In genomic region chr6:44234101-44235090, GRCh38 we compare ENCODE assay signal across 9 cellular contexts. TPM values are rescaled to one million over a fixed set of nuclear protein-coding genes. Genes with fewer than 3 reads are reported as not detected.
DNase-seq lines count a peak whose midpoint lies in the region; ATAC-seq, FAIRE-seq and TF ChIP-seq lines count a peak whose summit lies in the region.
"Had no signal": no experiment of that assay in that cellular context is flagged by ENCODE, and none has a peak within 500 bp of the region (broad histone marks: within the 10 kb centered on the region; RNA-seq: fewer than 3 reads in every experiment).

No MANE protein-coding gene starts in this region.

- ATAC-seq in CD8-positive, alpha-beta T cell = no peak
- ATAC-seq in gastroesophageal sphincter (peak; percentile 70), pancreas (peak in 3 of 4 donors; percentile 9 to 38 (median 30)), GM19395 (IDR thresholded peaks at IDR 0.05; ENCODE audit: unreplicated experiment) (no peak)

- H3K27me3 ChIP-seq in CD8-positive, alpha-beta T cell (ENCODE audit: insufficient read depth, low read length) = no peaks in the 10 kb centered on the region
- no peaks in the 10 kb centered on the region for H3K27me3 ChIP-seq in WERI-Rb-1 (ENCODE audit: insufficient read depth, low read depth, severe bottlenecking)
- no peaks in the 10 kb centered on the region for H3K27me3 ChIP-seq in gastroesophageal sphincter
- H3K27me3 ChIP-seq in pancreas = no peaks in the 10 kb centered on the region
- H3K27me3 ChIP-seq in CD4-positive, alpha-beta memory T cell (ENCODE audit: insufficient read depth, low read length) = no peaks in the 10 kb centered on the region

- no peaks in the 10 kb centered on the region for H3K27me3 Mint-ChIP-seq in CD8-positive, alpha-beta T cell (ENCODE audit: low read depth)
- no peaks in the 10 kb centered on the region for H3K27me3 Mint-ChIP-seq in CD4-positive, alpha-beta memory T cell

- H3K36me3 Mint-ChIP-seq in CD8-positive, alpha-beta T cell = no peaks in the 10 kb centered on the region
- H3K36me3 Mint-ChIP-seq in CD4-positive, alpha-beta memory T cell = no peaks in the 10 kb centered on the region

- no peaks in the 10 kb centered on the region for H3K9me3 Mint-ChIP-seq in CD8-positive, alpha-beta T cell
- H3K9me3 Mint-ChIP-seq in CD4-positive, alpha-beta memory T cell = no peaks in the 10 kb centered on the region

- H3K4me3 Mint-ChIP-seq in CD8-positive, alpha-beta T cell = no peak overlapping the region
- H3K4me3 Mint-ChIP-seq in CD4-positive, alpha-beta memory T cell = no peak overlapping the region

- H3K4me1 ChIP-seq in CD8-positive, alpha-beta T cell (ENCODE audit: insufficient read depth, low read length) = peaks cover 12% of the 10 kb centered on the region
- H3K4me1 ChIP-seq in gastroesophageal sphincter (peaks cover 15 to 93% (median 61%) of the 10 kb centered on the region in 3 donors), pancreas (peaks cover 14 to 20% (median 18%) of the 10 kb centered on the region in 3 donors)
- peaks cover 12% of the 10 kb centered on the region for H3K4me1 ChIP-seq in CD4-positive, alpha-beta memory T cell (ENCODE audit: insufficient read depth, low read length)

- H3K27ac ChIP-seq in CD8-positive, alpha-beta T cell (ENCODE audit: low read depth, low read length) = no peak overlapping the region
- H3K27ac ChIP-seq in WERI-Rb-1 (peak overlapping the region; percentile 34), gastroesophageal sphincter (peak overlapping the region; percentile 73 to 99 (median 98)), pancreas (peak overlapping the region; percentile 42 to 72 (median 65))
- H3K27ac ChIP-seq in CD4-positive, alpha-beta memory T cell (ENCODE audit: low read depth, low read length) = no peak overlapping the region

- DNase-seq in CD8-positive, alpha-beta T cell = no peak
- DNase-seq in HUDEP-2 (lab: John Stamatoyannopoulos, UW; ENCODE audit: unreplicated experiment in 76 of 76) (peak in 47 of 76 experiments; percentile 17 to 73 (median 42)), WERI-Rb-1 (peak; percentile 88), pancreas (peak in 4 of 6 donors; percentile 53 to 87 (median 69))
- DNase-seq in CD4-positive, alpha-beta memory T cell = no peak
- DNase-seq in stimulated activated CD4-positive, alpha-beta T cell treated with anti-CD3 and anti-CD28 coated beads, Interleukin-12 subunit alpha, Interleukin-12 subunit beta, amount 100 ng/mL, for 4 hours = no peak

- no peak for TF ChIP-seq EP300 in gastroesophageal sphincter (IDR thresholded peaks at IDR 0.05)

- no peak for FAIRE-seq in pancreas (lab: Jason Lieb, UNC)

- peak; percentile 19 for TF ChIP-seq CTCF in CD8-positive, alpha-beta T cell (IDR thresholded peaks at IDR 0.05)
- TF ChIP-seq CTCF in WERI-Rb-1 (IDR thresholded peaks at IDR 0.05; ENCODE audit: low read depth, low read length) = peak; percentile 98
- peak in 3 of 4 experiments; percentile 82 to 92 (median 89) for TF ChIP-seq CTCF in gastroesophageal sphincter (IDR thresholded peaks at IDR 0.05)
- peak in 3 of 4 donors; percentile 36 to 50 (median 48) for TF ChIP-seq CTCF in pancreas (IDR thresholded peaks at IDR 0.05)

- intact Hi-C loops in CD8-positive, alpha-beta T cell (cut with DNase I, micrococcal nuclease) = no loop called here
- intact Hi-C loops in pancreas (cut with DNase I) = loop anchor here in 2 of 3 donors (5.0 kb wide), 1 partner anchor 62 kb away; no protein-coding TSS in a partner anchor
- intact Hi-C loops in CD4-positive, alpha-beta memory T cell (cut with micrococcal nuclease) = no loop called here

- H3K4me1 Mint-ChIP-seq in CD8-positive, alpha-beta T cell (ENCODE audit: low read depth) = peaks cover 11% of the 10 kb centered on the region
- H3K4me1 Mint-ChIP-seq in CD4-positive, alpha-beta memory T cell = peaks cover 2 to 15% (median 9%) of the 10 kb centered on the region in 4 donors

- no peak overlapping the region for H3K27ac Mint-ChIP-seq in CD8-positive, alpha-beta T cell
- H3K27ac Mint-ChIP-seq in CD4-positive, alpha-beta memory T cell = peak overlapping the region in 1 of 7 donors; percentile 41

- CTCF ChIA-PET in CD8-positive, alpha-beta T cell (lab: Charles Lee) = interaction anchor here (0.9 to 4.4 kb wide), 15 partner anchors 9 to 139 kb away, joined by 3 to 23 read pairs (median 3); partner anchors contain the start of gene SLC29A1
- CTCF ChIA-PET in CD4-positive, alpha-beta memory T cell (lab: Charles Lee; ENCODE audit: partially characterized antibody) = interaction anchor here (0.7 to 5.3 kb wide), 8 partner anchors 10 to 65 kb away, joined by 3 to 84 read pairs (median 4); partner anchors contain the start of genes HSP90AB1, SLC29A1 and SLC35B2

- H3K9me3 ChIP-seq in CD8-positive, alpha-beta T cell (ENCODE audit: low read length) = no peaks in the 10 kb centered on the region
- no peaks in the 10 kb centered on the region for H3K9me3 ChIP-seq in WERI-Rb-1 (ENCODE audit: severe bottlenecking)
- no peaks in the 10 kb centered on the region for H3K9me3 ChIP-seq in gastroesophageal sphincter
- H3K9me3 ChIP-seq in pancreas = no peaks in the 10 kb centered on the region
- H3K9me3 ChIP-seq in CD4-positive, alpha-beta memory T cell (ENCODE audit: control insufficient read depth in 1 of 2, low read length in 2 of 2) = no peaks in the 10 kb centered on the region

- POLR2A ChIA-PET in CD8-positive, alpha-beta T cell (lab: Charles Lee) = interaction anchor here (4.9 kb wide), 1 partner anchor 13 kb away, joined by 41 read pairs; the partner anchor contains the start of gene HSP90AB1
- POLR2A ChIA-PET in CD4-positive, alpha-beta memory T cell (lab: Charles Lee; ENCODE audit: partially characterized antibody) = interaction anchor here (4.2 kb wide), 1 partner anchor 12 kb away, joined by 29 read pairs; the partner anchor contains the start of gene HSP90AB1

- H3K36me3 ChIP-seq in CD8-positive, alpha-beta T cell (ENCODE audit: insufficient read depth, low read length) = no peaks in the 10 kb centered on the region
- H3K36me3 ChIP-seq in WERI-Rb-1 (peaks cover 66% of the 10 kb centered on the region), gastroesophageal sphincter (peaks cover 0 to 40% of the 10 kb centered on the region in 2 donors), pancreas (peaks cover 0 to 36% (median 5%) of the 10 kb centered on the region in 3 donors)
- no peaks in the 10 kb centered on the region for H3K36me3 ChIP-seq in CD4-positive, alpha-beta memory T cell (ENCODE audit: insufficient read depth, low read length)

- no peak for TF ChIP-seq POLR2A in gastroesophageal sphincter (IDR thresholded peaks at IDR 0.05)

- no peak overlapping the region for H3K4me3 ChIP-seq in CD8-positive, alpha-beta T cell (ENCODE audit: low read depth, low read length)
- H3K4me3 ChIP-seq in WERI-Rb-1 (ENCODE audit: low read depth, low read length) (no peak overlapping the region), gastroesophageal sphincter (no peak overlapping the region), pancreas (no peak overlapping the region)
- H3K4me3 ChIP-seq in CD4-positive, alpha-beta memory T cell (ENCODE audit: low read length in 2 of 2) = no peak overlapping the region

- WGBS in gastroesophageal sphincter (ENCODE audit: low coverage in 1 of 2), 2 donors = 15 to 20% methylated on average over 1 to 3 of the region's 6 CpGs
- WGBS in pancreas, 2 donors = 37 to 44% methylated on average over 6 of the region's 6 CpGs

RNA-seq across cellular contexts. Expression of gene SLC29A1, which starts 11.0 kb away (rescaled TPM):
- 1 to 10 TPM in 1 of 2 experiments, under 1 TPM in 1; 0.79 to 1.2 TPM for total RNA-seq in CD8-positive, alpha-beta T cell
- total RNA-seq in gastroesophageal sphincter (100 to 1,000 TPM; 101 to 281 (median 134) TPM), pancreas (10 to 100 TPM; 24.8 to 72.7 (median 44.4) TPM)
- 10 to 100 TPM; 35.5 to 89.8 TPM for polyA plus RNA-seq in pancreas
- 1 to 10 TPM; 2.1 to 3.1 TPM for total RNA-seq in CD4-positive, alpha-beta memory T cell
- 1 to 10 TPM; 3.4 to 3.7 TPM for polyA plus RNA-seq in CD4-positive, alpha-beta memory T cell

RNA-seq across cellular contexts. Expression of gene HSP90AB1, which starts 12.5 kb away (rescaled TPM):
- 100 to 1,000 TPM; 561 to 585 TPM for total RNA-seq in CD8-positive, alpha-beta T cell
- total RNA-seq in gastroesophageal sphincter (100 to 1,000 TPM; 553 to 749 (median 626) TPM), pancreas (100 to 1,000 TPM; 370 to 577 (median 464) TPM)
- polyA plus RNA-seq in pancreas = 100 to 1,000 TPM; 145 to 328 TPM
- total RNA-seq in CD4-positive, alpha-beta memory T cell = 100 to 1,000 TPM; 303 to 324 TPM
- 100 to 1,000 TPM; 384 to 432 TPM for polyA plus RNA-seq in CD4-positive, alpha-beta memory T cell

RNA-seq across cellular contexts. Expression of gene MYMX, which starts 17.7 kb away (rescaled TPM):
- not detected for total RNA-seq in CD8-positive, alpha-beta T cell
- total RNA-seq in gastroesophageal sphincter = 1 to 10 TPM in 1 of 4 donors, not detected in 3; 1.4 TPM
- total RNA-seq in pancreas = 1 to 10 TPM; 1.1 to 4.3 (median 2.2) TPM
- under 1 TPM; 0.34 to 0.73 TPM for polyA plus RNA-seq in pancreas
- not detected for total RNA-seq in CD4-positive, alpha-beta memory T cell
- not detected for polyA plus RNA-seq in CD4-positive, alpha-beta memory T cell
- total RNA-seq: T-helper 1 cell treated with Interleukin-12 subunit alpha and Interleukin-12 subunit beta and Interleukin-4 antibody, amounts not matched to agents 30 ng/mL and 1 ng/mL, for 36 hours had no signal

RNA-seq across cellular contexts. Expression of gene SLC35B2, which starts 22.9 kb away (rescaled TPM):
- 1 to 10 TPM; 6.3 to 6.4 TPM for total RNA-seq in CD8-positive, alpha-beta T cell
- total RNA-seq in gastroesophageal sphincter = 10 to 100 TPM; 21.3 to 34.0 (median 25.6) TPM
- 10 to 100 TPM; 15.9 to 30.4 (median 20.5) TPM for total RNA-seq in pancreas
- 10 to 100 TPM; 10.8 to 23.6 TPM for polyA plus RNA-seq in pancreas
- total RNA-seq in CD4-positive, alpha-beta memory T cell = 10 to 100 TPM; 20.7 to 20.9 TPM
- 10 to 100 TPM; 41.6 to 65.3 TPM for polyA plus RNA-seq in CD4-positive, alpha-beta memory T cell

RNA-seq across cellular contexts. Expression of gene NFKBIE, which starts 31.0 kb away (rescaled TPM):
- 10 to 100 TPM; 44.5 to 45.8 TPM for total RNA-seq in CD8-positive, alpha-beta T cell
- total RNA-seq in gastroesophageal sphincter = 10 to 100 TPM in 1 of 4 donors, 1 to 10 TPM in 3; 4.2 to 13.4 (median 5.7) TPM
- 10 to 100 TPM in 1 of 6 donors, 1 to 10 TPM in 5; 2.5 to 16.9 (median 5.5) TPM for total RNA-seq in pancreas
- 10 to 100 TPM; 10.1 to 12.1 TPM for polyA plus RNA-seq in pancreas
- 10 to 100 TPM; 12.7 to 15.0 TPM for total RNA-seq in CD4-positive, alpha-beta memory T cell
- 1 to 10 TPM; 8.0 to 8.3 TPM for polyA plus RNA-seq in CD4-positive, alpha-beta memory T cell

Comparison
In these comparisons a context has a peak if more than half of its experiments do, and no peak if none do; other contexts are left out.
1. ATAC-seq: peak in gastroesophageal sphincter (single experiment) and pancreas (3 of 4); none in CD8-positive, alpha-beta T cell (single experiment) and GM19395 (single experiment).
2. DNase-seq: peak in HUDEP-2 (47 of 76), WERI-Rb-1 (single experiment) and pancreas (4 of 6); none in CD8-positive, alpha-beta T cell (0 of 7), CD4-positive, alpha-beta memory T cell (0 of 5) and stimulated activated CD4-positive, alpha-beta T cell treated with anti-CD3 and anti-CD28 coated beads, Interleukin-12 subunit alpha, Interleukin-12 subunit beta, amount 100 ng/mL, for 4 hours (single experiment).
3. H3K27ac ChIP-seq: peak in WERI-Rb-1 (single experiment), gastroesophageal sphincter (4 of 4) and pancreas (4 of 4); none in CD8-positive, alpha-beta T cell (single experiment) and CD4-positive, alpha-beta memory T cell (single experiment).
4. CTCF ChIP-seq: peak in every context shown above with its lines; median percentile 98 in WERI-Rb-1; 89 in gastroesophageal sphincter; 48 in pancreas; 19 in CD8-positive, alpha-beta T cell.
5. RNA of gene SLC29A1, which starts 11.0 kb away (total RNA-seq): 101 to 281 TPM in gastroesophageal sphincter and 24.8 to 72.7 TPM in pancreas; 2.1 to 3.1 TPM in CD4-positive, alpha-beta memory T cell and 0.79 to 1.2 TPM in CD8-positive, alpha-beta T cell; every median in the first group is over 4 times any median in the second.
6. intact Hi-C loops: an anchor here in pancreas (5.0 kb wide); none called in CD8-positive, alpha-beta T cell and CD4-positive, alpha-beta memory T cell.